In the genomic region with DNA sequence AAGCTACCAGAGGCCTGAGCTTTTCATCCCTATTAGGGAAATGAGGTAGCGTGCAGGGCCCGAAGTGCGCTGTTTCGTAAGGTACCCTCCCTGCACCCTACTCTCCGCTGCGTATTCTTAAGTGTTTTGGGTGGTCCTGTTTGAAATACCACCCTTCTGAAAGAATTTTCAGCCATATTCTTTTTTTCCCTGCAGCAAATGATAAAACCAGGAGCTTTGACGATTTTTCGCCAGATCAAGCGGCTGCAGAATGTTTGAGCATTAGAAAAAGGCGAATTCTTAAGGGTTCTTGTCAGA, we compare ENCODE assay signal across 8 cellular contexts. TPM values are rescaled to one million over a fixed set of nuclear protein-coding genes. Genes with fewer than 3 reads are reported as not detected.
DNase-seq lines count a peak whose midpoint lies in the region; ATAC-seq, FAIRE-seq and TF ChIP-seq lines count a peak whose summit lies in the region.

No MANE protein-coding gene starts in this region.

- no peak for TF ChIP-seq CTCF in CD4-positive, alpha-beta T cell (IDR thresholded peaks at IDR 0.05)
- no peak for TF ChIP-seq CTCF in astrocyte (IDR thresholded peaks at IDR 0.05; ENCODE audit: insufficient read depth, low read depth, low read length)

- peak overlapping the region; percentile 28 for H2AFZ ChIP-seq in astrocyte (ENCODE audit: low read depth, low read length)

- H3K4me2 ChIP-seq in astrocyte (ENCODE audit: low read length) = peak overlapping the region; percentile 92

- H3K4me1 ChIP-seq in astrocyte (ENCODE audit: insufficient read depth, low read length) = peaks cover 8% of the 10 kb centered on the region
- peaks cover 0 to 33% (median 30%) of the 10 kb centered on the region in 5 donors for H3K4me1 ChIP-seq in subcutaneous abdominal adipose tissue (ENCODE audit: control insufficient read depth in 5 of 5, insufficient read depth in 5 of 5, low read length in 5 of 5)

- H3K36me3 ChIP-seq in KOPT-K1 (ENCODE audit: insufficient read depth, low read length) = peaks cover 15% of the 10 kb centered on the region
- no peaks in the 10 kb centered on the region for H3K36me3 ChIP-seq in astrocyte (ENCODE audit: insufficient read depth, low read length)
- H3K36me3 ChIP-seq in subcutaneous abdominal adipose tissue (ENCODE audit: control insufficient read depth in 5 of 5, insufficient read depth in 5 of 5, low read length in 5 of 5) = no peaks in the 10 kb centered on the region

- DNase-seq in CD4-positive, alpha-beta T cell = peak in 1 of 10 experiments; percentile 11
- no peak for DNase-seq in astrocyte (ENCODE audit: low read depth)
- peak; percentile 34 for DNase-seq in iPS-NIHi11 (ENCODE audit: low spot score)
- DNase-seq in NCI-H345 (lab: John Stamatoyannopoulos, UW) = no peak
- DNase-seq in putamen (ENCODE audit: low spot score) = no peak

- peaks cover 84% of the 10 kb centered on the region for H3K79me2 ChIP-seq in astrocyte (ENCODE audit: insufficient read depth, low read length)

- no peak for ATAC-seq in CD4-positive, alpha-beta T cell (ENCODE audit: poor library complexity)
- no peak for ATAC-seq in HG03108 (IDR thresholded peaks at IDR 0.05; ENCODE audit: unreplicated experiment)

- H3K4me3 Mint-ChIP-seq in CD4-positive, alpha-beta T cell = peak overlapping the region; percentile 100
- peak overlapping the region; percentile 96 for H3K4me3 Mint-ChIP-seq in astrocyte (ENCODE audit: unreplicated experiment)

- H3K27ac ChIP-seq in CD4-positive, alpha-beta T cell (ENCODE audit: low read depth, low read length) = peak overlapping the region; percentile 92
- H3K27ac ChIP-seq in KOPT-K1 (ENCODE audit: low read depth, low read length, poor library complexity, severe bottlenecking) = peak overlapping the region; percentile 93
- peak overlapping the region; percentile 78 for H3K27ac ChIP-seq in astrocyte (ENCODE audit: low read depth, low read length)
- H3K27ac ChIP-seq in subcutaneous abdominal adipose tissue (ENCODE audit: low read depth, low read length) = peak overlapping the region; percentile 96

- H3K9me3 ChIP-seq in CD4-positive, alpha-beta T cell (ENCODE audit: control insufficient read depth, low read length) = no peaks in the 10 kb centered on the region
- H3K9me3 ChIP-seq in KOPT-K1 (ENCODE audit: insufficient read depth, low read length, poor library complexity, severe bottlenecking) (no peaks in the 10 kb centered on the region), astrocyte (ENCODE audit: insufficient read depth, low read depth, low read length) (no peaks in the 10 kb centered on the region), subcutaneous abdominal adipose tissue (ENCODE audit: control insufficient read depth in 5 of 5, low read length in 5 of 5) (no peaks in the 10 kb centered on the region)

- H3K9me3 Mint-ChIP-seq in CD4-positive, alpha-beta T cell = no peaks in the 10 kb centered on the region
- no peaks in the 10 kb centered on the region for H3K9me3 Mint-ChIP-seq in astrocyte (ENCODE audit: unreplicated experiment)

- peaks cover 75% of the 10 kb centered on the region for H3K4me1 Mint-ChIP-seq in CD4-positive, alpha-beta T cell (ENCODE audit: low read depth)
- H3K4me1 Mint-ChIP-seq in astrocyte (ENCODE audit: low read depth, unreplicated experiment) = peaks cover 27% of the 10 kb centered on the region

- H3K4me3 ChIP-seq in astrocyte (ENCODE audit: insufficient read depth, low read depth, low read length) (peak overlapping the region; percentile 97), subcutaneous abdominal adipose tissue (ENCODE audit: low read depth in 1 of 5, low read length in 5 of 5) (peak overlapping the region; percentile 87 to 100 (median 100))

- H3K27me3 ChIP-seq in CD4-positive, alpha-beta T cell (ENCODE audit: control insufficient read depth, insufficient read depth, low read length) = no peaks in the 10 kb centered on the region
- H3K27me3 ChIP-seq in astrocyte (ENCODE audit: insufficient read depth, low read length) (no peaks in the 10 kb centered on the region), subcutaneous abdominal adipose tissue (ENCODE audit: control insufficient read depth in 5 of 5, insufficient read depth in 4 of 5, low read length in 5 of 5) (no peaks in the 10 kb centered on the region)

- no peak for FAIRE-seq in astrocyte (lab: Jason Lieb, UNC)

- POLR2A ChIA-PET in CD4-positive, alpha-beta T cell (lab: Charles Lee) = interaction anchor here (1.1 to 3.4 kb wide), 4 partner anchors 10 to 101 kb away, joined by 3 to 31 read pairs (median 8); partner anchors contain the start of genes PHTF2 and TMEM60

- H4K20me1 ChIP-seq in astrocyte (ENCODE audit: insufficient read depth, low read length) = peaks cover 30% of the 10 kb centered on the region

- peaks cover 45% of the 10 kb centered on the region for H3K36me3 Mint-ChIP-seq in CD4-positive, alpha-beta T cell (ENCODE audit: low read depth)
- H3K36me3 Mint-ChIP-seq in astrocyte (ENCODE audit: low read depth, unreplicated experiment) = peaks cover 4% of the 10 kb centered on the region

- peak overlapping the region; percentile 87 for H3K9ac ChIP-seq in astrocyte (ENCODE audit: low read length)
- peak overlapping the region; percentile 71 to 94 (median 93) for H3K9ac ChIP-seq in subcutaneous abdominal adipose tissue (ENCODE audit: low read length in 5 of 5)

- CTCF ChIA-PET in CD4-positive, alpha-beta T cell (lab: Charles Lee) = interaction anchor here (0.8 to 1.2 kb wide), 3 partner anchors 10 to 101 kb away, joined by 3 to 5 read pairs (median 4); partner anchors contain the start of genes PHTF2 and TMEM60

- intact Hi-C loops in CD4-positive, alpha-beta T cell (cut with DNase I, micrococcal nuclease) = loop anchor here (2.0 to 10.0 kb wide), 4 partner anchors 53 to 161 kb away; partner anchors contain the start of genes PHTF2 (in 2 of the 2), TMEM60 (in 2 of the 2) and PTPN12 (in 1 of the 2)

- H3K27me3 Mint-ChIP-seq in CD4-positive, alpha-beta T cell = no peaks in the 10 kb centered on the region
- H3K27me3 Mint-ChIP-seq in astrocyte (ENCODE audit: low read depth, unreplicated experiment) = no peaks in the 10 kb centered on the region

- peak overlapping the region; percentile 99 for H3K27ac Mint-ChIP-seq in CD4-positive, alpha-beta T cell
- H3K27ac Mint-ChIP-seq in astrocyte (ENCODE audit: unreplicated experiment) = peak overlapping the region; percentile 95

RNA-seq across cellular contexts. Expression of gene RSBN1L, which starts 1.2 kb away (rescaled TPM):
- 1 to 10 TPM; 9.0 to 9.6 TPM for total RNA-seq in CD4-positive, alpha-beta T cell
- 11.4 and 12.6 TPM in 2 replicates for total RNA-seq in astrocyte
